ENCODE assay signal across 1 cellular context in genomic region chr2:97727296-97727695, GRCh38.
A peak's percentile ranks its signal among the peaks of the same experiment; 100 is the strongest.
TF ChIP-seq lines count a peak whose summit lies in the region.

No MANE protein-coding gene starts in this region.

TF ChIP-seq in HepG2, 621 proteins besides CTCF, POLR2A, EP300 and RAD21:
- TF ChIP-seq ZFP90 (CRISPR knock-in tag; IDR thresholded peaks at IDR 0.05; ENCODE audit: borderline replicate concordance) (no peak), CEBPB (IDR thresholded peaks at IDR 0.05; ENCODE audit: borderline replicate concordance, low read depth, low read length) (peak; percentile 62; the same call in 1 of the 2 replicates)
